Comparison of ENCODE assay signal across 11 cellular contexts in the genomic region with DNA sequence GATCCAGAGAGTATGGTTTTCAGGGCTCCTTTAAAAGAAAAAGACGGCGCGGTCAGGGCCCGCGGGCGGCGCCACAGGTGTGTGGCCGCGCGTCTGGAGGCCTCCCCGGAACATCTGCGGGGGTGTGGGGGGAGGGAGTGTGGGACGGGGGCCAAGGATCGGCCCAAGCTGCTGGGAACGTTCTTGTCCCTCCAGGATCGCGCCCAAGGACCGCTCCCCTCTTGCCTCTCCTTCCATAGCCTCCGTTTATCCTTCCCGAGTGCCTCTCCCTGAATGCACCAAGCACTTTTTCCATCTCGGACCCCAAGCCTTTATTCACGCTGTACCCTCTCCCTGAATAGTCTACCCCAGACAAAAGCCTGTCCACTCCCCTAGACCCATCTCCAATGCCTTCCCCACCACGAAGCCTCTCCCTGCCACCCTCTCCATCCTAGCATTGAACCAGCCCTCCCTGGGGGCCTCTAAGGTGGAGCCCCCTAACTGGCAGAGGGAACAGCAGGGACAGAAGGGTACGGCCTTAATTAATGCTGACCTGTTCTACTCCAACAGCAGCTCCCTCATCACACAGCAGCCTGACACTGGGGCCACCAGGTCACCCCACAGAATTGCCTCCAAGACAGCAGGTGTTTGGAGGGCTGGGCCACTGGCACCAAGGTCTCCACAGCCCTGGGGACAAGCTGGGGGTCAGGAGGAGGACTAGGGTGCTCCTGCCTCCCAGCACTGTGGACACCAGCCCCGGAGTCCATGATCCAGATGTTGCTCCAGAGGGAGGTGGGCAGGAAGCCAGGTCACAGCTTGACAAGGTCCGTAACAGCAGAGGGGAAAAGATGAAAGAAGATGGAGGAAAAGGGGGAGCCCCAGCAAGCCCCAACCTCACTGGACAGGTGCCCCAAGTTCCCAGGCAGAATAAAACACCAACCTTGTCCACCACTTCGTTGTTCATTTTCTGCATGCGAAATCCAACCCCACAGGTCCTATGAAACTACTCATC. TPM values are rescaled to one million over a fixed set of nuclear protein-coding genes. Genes with fewer than 3 reads are reported as not detected.
DNase-seq lines count a peak whose midpoint lies in the region; FAIRE-seq and TF ChIP-seq lines count a peak whose summit lies in the region.
"Had no signal": no experiment of that assay in that cellular context is flagged by ENCODE, and none has a peak within 500 bp of the region (broad histone marks: within the 10 kb centered on the region; RNA-seq: fewer than 3 reads in every experiment).

No MANE protein-coding gene starts in this region.

- no peaks in the 10 kb centered on the region for H3K9me3 ChIP-seq in astrocyte (ENCODE audit: insufficient read depth, low read depth, low read length)

- H3K27ac ChIP-seq in astrocyte (ENCODE audit: low read depth, low read length): no peak overlapping the region

- no peak for TF ChIP-seq CTCF in astrocyte (IDR thresholded peaks at IDR 0.05; ENCODE audit: insufficient read depth, low read depth, low read length)
- no peak for TF ChIP-seq CTCF in mesothelial cell of epicardium (IDR thresholded peaks at IDR 0.05; ENCODE audit: unreplicated experiment)
- TF ChIP-seq CTCF in GM10266 (IDR thresholded peaks at IDR 0.05; ENCODE audit: control insufficient read depth, insufficient read depth, low read depth, missing control alignments): no peak

- peak overlapping the region; percentile 52 for H3K4me2 ChIP-seq in astrocyte (ENCODE audit: low read length)

- peaks cover 10% of the 10 kb centered on the region for H3K4me1 ChIP-seq in astrocyte (ENCODE audit: insufficient read depth, low read length)

- H3K36me3 Mint-ChIP-seq in astrocyte (ENCODE audit: low read depth, unreplicated experiment) (peaks cover 2% of the 10 kb centered on the region), mesothelial cell of epicardium (no peaks in the 10 kb centered on the region)
- H3K36me3 Mint-ChIP-seq in activated CD4-positive, alpha-beta T cell treated with anti-CD3 and anti-CD28 coated beads, Interleukin-2, amount 10 ng/mL, durations not matched to agents 7 days and 5 days (ENCODE audit: low read depth): no peaks in the 10 kb centered on the region
- H3K36me3 Mint-ChIP-seq: CD8-positive, alpha-beta memory T cell had no signal

- no peak overlapping the region for H3K9ac ChIP-seq in astrocyte (ENCODE audit: low read length)

- no peak overlapping the region for H2AFZ ChIP-seq in astrocyte (ENCODE audit: low read depth, low read length)

- H3K36me3 ChIP-seq in astrocyte (ENCODE audit: insufficient read depth, low read length): no peaks in the 10 kb centered on the region

- peaks cover 46% of the 10 kb centered on the region for H3K27me3 ChIP-seq in astrocyte (ENCODE audit: insufficient read depth, low read length)

- H3K4me1 Mint-ChIP-seq in astrocyte (ENCODE audit: low read depth, unreplicated experiment) (peaks cover 5% of the 10 kb centered on the region), mesothelial cell of epicardium (peaks cover 18% of the 10 kb centered on the region)
- H3K4me1 Mint-ChIP-seq in activated CD4-positive, alpha-beta T cell treated with anti-CD3 and anti-CD28 coated beads, Interleukin-2, amount 10 ng/mL, durations not matched to agents 7 days and 5 days: peaks cover 4% of the 10 kb centered on the region

- peaks cover 34% of the 10 kb centered on the region for H3K79me2 ChIP-seq in astrocyte (ENCODE audit: insufficient read depth, low read length)

- H3K4me3 Mint-ChIP-seq in astrocyte (ENCODE audit: unreplicated experiment) (peak overlapping the region; percentile 84), mesothelial cell of epicardium (peak overlapping the region; percentile 62)
- no peak overlapping the region for H3K4me3 Mint-ChIP-seq in activated CD4-positive, alpha-beta T cell treated with anti-CD3 and anti-CD28 coated beads, Interleukin-2, amount 10 ng/mL, durations not matched to agents 7 days and 5 days
- H3K4me3 Mint-ChIP-seq: activated naive CD4-positive, alpha-beta T cell treated with anti-CD3 and anti-CD28 coated beads for 36 hours; CD8-positive, alpha-beta memory T cell had no signal

- CTCF ChIA-PET in activated CD4-positive, alpha-beta T cell treated with anti-CD3 and anti-CD28 coated beads, Interleukin-2, amount 10 ng/mL, durations not matched to agents 7 days and 5 days (lab: Charles Lee): interaction anchor here (1.0 kb wide), 1 partner anchor 26 kb away, joined by 3 read pairs; no protein-coding TSS in a partner anchor

- no peak for FAIRE-seq in astrocyte (lab: Jason Lieb, UNC)

- POLR2A ChIA-PET in activated CD4-positive, alpha-beta T cell treated with anti-CD3 and anti-CD28 coated beads, Interleukin-2, amount 10 ng/mL, durations not matched to agents 7 days and 5 days (lab: Charles Lee): no interaction called here

- H3K9me3 Mint-ChIP-seq in astrocyte (ENCODE audit: unreplicated experiment): peaks cover 2% of the 10 kb centered on the region
- H3K9me3 Mint-ChIP-seq in mesothelial cell of epicardium: no peaks in the 10 kb centered on the region
- H3K9me3 Mint-ChIP-seq in activated CD4-positive, alpha-beta T cell treated with anti-CD3 and anti-CD28 coated beads, Interleukin-2, amount 10 ng/mL, durations not matched to agents 7 days and 5 days: no peaks in the 10 kb centered on the region

- H3K4me3 ChIP-seq in astrocyte (ENCODE audit: insufficient read depth, low read depth, low read length): no peak overlapping the region

- H3K27me3 Mint-ChIP-seq in astrocyte (ENCODE audit: low read depth, unreplicated experiment): peaks cover 33% of the 10 kb centered on the region
- H3K27me3 Mint-ChIP-seq in mesothelial cell of epicardium (ENCODE audit: low read depth): peaks cover 83% of the 10 kb centered on the region
- H3K27me3 Mint-ChIP-seq in activated CD4-positive, alpha-beta T cell treated with anti-CD3 and anti-CD28 coated beads, Interleukin-2, amount 10 ng/mL, durations not matched to agents 7 days and 5 days: peaks cover 73% of the 10 kb centered on the region

- H3K27ac Mint-ChIP-seq in astrocyte (ENCODE audit: unreplicated experiment): peak overlapping the region; percentile 69
- H3K27ac Mint-ChIP-seq in mesothelial cell of epicardium: no peak overlapping the region
- H3K27ac Mint-ChIP-seq in activated CD4-positive, alpha-beta T cell treated with anti-CD3 and anti-CD28 coated beads, Interleukin-2, amount 10 ng/mL, durations not matched to agents 7 days and 5 days: no peak overlapping the region
- H3K27ac Mint-ChIP-seq: activated naive CD4-positive, alpha-beta T cell treated with anti-CD3 and anti-CD28 coated beads for 36 hours had no signal

- DNase-seq in 8988T (peak; percentile 29), DMS53 treated with DMSO at 0.1 percent for 48 hours (lab: John Stamatoyannopoulos, UW; ENCODE audit: unreplicated experiment) (peak; percentile 50), astrocyte (ENCODE audit: low read depth) (no peak), mesothelial cell of epicardium (ENCODE audit: low spot score in 2 of 2, unreplicated experiment in 2 of 2) (no peak), GM10266 (ENCODE audit: extremely low spot score) (no peak), amniotic stem cell (lab: John Stamatoyannopoulos, UW) (no peak), LoVo (ENCODE audit: low spot score) (no peak)
- no peak for DNase-seq in activated CD4-positive, alpha-beta T cell treated with anti-CD3 and anti-CD28 coated beads, Interleukin-2, amount 10 ng/mL, durations not matched to agents 7 days and 5 days
- DNase-seq: activated naive CD4-positive, alpha-beta T cell treated with anti-CD3 and anti-CD28 coated beads for 36 hours; CD8-positive, alpha-beta memory T cell; cortex of kidney had no signal

- peaks cover 32% of the 10 kb centered on the region for H4K20me1 ChIP-seq in astrocyte (ENCODE audit: insufficient read depth, low read length)

RNA-seq across cellular contexts. Expression of gene CRMP1, which starts 3.9 kb away (rescaled TPM):
- total RNA-seq in astrocyte: 59.6 and 67.4 TPM in 2 replicates
- 14.6 to 16.5 TPM (median 15.7 TPM) in 3 replicates for total RNA-seq in mesothelial cell of epicardium
- under 1 TPM; 0.12 to 0.15 TPM for total RNA-seq in activated CD4-positive, alpha-beta T cell treated with anti-CD3 and anti-CD28 coated beads, Interleukin-2, amount 10 ng/mL, durations not matched to agents 7 days and 5 days
- total RNA-seq: activated naive CD4-positive, alpha-beta T cell treated with anti-CD3 and anti-CD28 coated beads for 36 hours; CD8-positive, alpha-beta memory T cell had no signal

Comparison
In these comparisons a context has a peak if more than half of its experiments do, and no peak if none do; other contexts are left out.
1. DNase-seq: peak in 8988T (single experiment) and DMS53 treated with DMSO at 0.1 percent for 48 hours (single experiment); none in astrocyte (single experiment), mesothelial cell of epicardium (0 of 2), GM10266 (single experiment), amniotic stem cell (single experiment), LoVo (single experiment) and activated CD4-positive, alpha-beta T cell treated with anti-CD3 and anti-CD28 coated beads, Interleukin-2, amount 10 ng/mL, durations not matched to agents 7 days and 5 days (single experiment).
2. RNA of gene CRMP1, which starts 3.9 kb away (total RNA-seq): 59.6 to 67.4 TPM in astrocyte and 14.6 to 16.5 TPM in mesothelial cell of epicardium; 0.12 to 0.15 TPM in activated CD4-positive, alpha-beta T cell treated with anti-CD3 and anti-CD28 coated beads, Interleukin-2, amount 10 ng/mL, durations not matched to agents 7 days and 5 days; every median in the first group is over 10 times any median in the second.